In the genomic region with DNA sequence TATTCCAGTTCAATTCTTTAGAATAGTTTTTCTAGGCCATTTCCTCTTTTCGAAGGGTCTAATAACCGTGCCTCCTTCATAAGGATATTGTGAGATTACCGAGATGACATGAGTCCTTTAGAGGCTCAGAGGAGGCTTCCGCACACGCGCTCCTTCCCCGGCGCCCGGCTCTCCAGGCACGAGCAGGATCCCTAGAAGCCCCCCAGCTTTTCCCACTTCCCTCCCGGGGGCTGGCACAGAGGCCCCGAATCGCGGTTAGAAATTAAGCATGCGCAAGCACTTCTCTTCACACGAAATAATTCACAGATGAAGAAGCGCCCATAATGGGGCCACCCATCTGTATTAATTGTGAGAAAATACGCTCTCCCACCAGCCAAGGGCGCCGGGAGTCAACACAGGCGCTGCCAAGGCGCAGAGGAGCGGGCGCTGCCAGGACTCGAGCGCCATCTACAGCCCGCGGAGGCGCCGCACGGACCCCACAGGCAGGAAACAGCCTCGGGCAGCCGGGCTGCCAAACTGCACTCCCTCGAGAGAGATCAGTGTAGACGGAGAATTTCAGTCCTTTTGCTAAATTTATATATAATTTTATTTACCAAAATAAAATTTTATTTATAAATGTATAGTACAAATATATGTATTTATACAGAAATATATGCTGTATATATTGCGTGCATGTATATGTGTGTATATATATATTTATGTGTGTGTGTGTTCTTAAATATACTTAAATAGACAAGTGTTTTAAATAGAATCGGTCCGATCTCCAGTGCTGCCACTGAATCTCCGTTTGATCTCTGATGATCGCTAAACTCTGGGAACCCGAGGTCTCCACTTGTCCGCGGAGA, we compare ENCODE assay signal across 8 cellular contexts.
DNase-seq lines count a peak whose midpoint lies in the region; ATAC-seq and TF ChIP-seq lines count a peak whose summit lies in the region.

No MANE protein-coding gene starts in this region.

- H3K9me3 ChIP-seq in SK-N-MC (ENCODE audit: low read depth, low read length) (no peaks in the 10 kb centered on the region), cardiac muscle cell (ENCODE audit: low read depth) (no peaks in the 10 kb centered on the region), prostate gland (no peaks in the 10 kb centered on the region)

- TF ChIP-seq CTCF in cardiac muscle cell (IDR thresholded peaks at IDR 0.05; ENCODE audit: low read depth, low read length) (peak; percentile 98), prostate gland (IDR thresholded peaks at IDR 0.05) (peak; percentile 27 to 82 (median 65))

- no peaks in the 10 kb centered on the region for H3K36me3 Mint-ChIP-seq in activated naive CD4-positive, alpha-beta T cell treated with anti-CD3 and anti-CD28 coated beads, Interleukin-2, amount 50 U/mL, for 72 hours

- H3K36me3 ChIP-seq in SK-N-MC (ENCODE audit: insufficient read depth, low read length) (no peaks in the 10 kb centered on the region), cardiac muscle cell (no peaks in the 10 kb centered on the region), prostate gland (no peaks in the 10 kb centered on the region)

- H3K4me3 ChIP-seq in SK-N-MC: no peak overlapping the region
- no peak overlapping the region for H3K4me3 ChIP-seq in cardiac muscle cell
- H3K4me3 ChIP-seq in prostate gland: no peak overlapping the region

- H3K27me3 ChIP-seq in cardiac muscle cell (no peaks in the 10 kb centered on the region), prostate gland (replicated peaks; ENCODE audit: insufficient read depth) (no peaks in the 10 kb centered on the region)

- H3K9ac ChIP-seq in SK-N-MC (ENCODE audit: insufficient read length): no peak overlapping the region

- DNase-seq in GDM1 (lab: John Stamatoyannopoulos, UW) (peak; percentile 59), HS-27A (ENCODE audit: low read depth) (peak; percentile 26), SK-N-MC (ENCODE audit: low read depth, low spot score) (peak; percentile 5), cardiac muscle cell (ENCODE audit: low read depth in 1 of 2, low spot score in 1 of 2) (peak; percentile 82 to 85), prostate gland (ENCODE audit: low spot score) (peak; percentile 54)
- DNase-seq in activated naive CD4-positive, alpha-beta T cell treated with anti-CD3 and anti-CD28 coated beads, Interleukin-2, amount 50 U/mL, for 72 hours (ENCODE audit: low spot score in 2 of 2): peak in 1 of 2 donors; percentile 79

- intact Hi-C loops in prostate gland (cut with DNase I): loop anchor here (5.0 to 10.0 kb wide), 3 partner anchors 247 to 764 kb away; no protein-coding TSS in a partner anchor

- no peak for TF ChIP-seq POLR2A in prostate gland (IDR thresholded peaks at IDR 0.05)

- 35% methylated on average over 43 of the region's 43 CpGs for WGBS in prostate gland

- H3K4me1 ChIP-seq in cardiac muscle cell (ENCODE audit: low read depth) (no peaks in the 10 kb centered on the region), prostate gland (replicated peaks) (peaks cover 5% of the 10 kb centered on the region)

- ATAC-seq in activated naive CD4-positive, alpha-beta T cell treated with anti-CD3 and anti-CD28 coated beads, Interleukin-2, amount 50 U/mL, for 72 hours: peak; percentile 91 to 94
- ATAC-seq in GM18873 (IDR thresholded peaks at IDR 0.05; ENCODE audit: low FRiP score, unreplicated experiment) (no peak), HG03175 (IDR thresholded peaks at IDR 0.05; ENCODE audit: unreplicated experiment) (no peak)

- H3K27ac Mint-ChIP-seq in activated naive CD4-positive, alpha-beta T cell treated with anti-CD3 and anti-CD28 coated beads, Interleukin-2, amount 50 U/mL, for 72 hours: no peak overlapping the region

- H3K27ac ChIP-seq in SK-N-MC (no peak overlapping the region), cardiac muscle cell (no peak overlapping the region), prostate gland (no peak overlapping the region)

- H3K9me3 Mint-ChIP-seq in activated naive CD4-positive, alpha-beta T cell treated with anti-CD3 and anti-CD28 coated beads, Interleukin-2, amount 50 U/mL, for 72 hours: no peaks in the 10 kb centered on the region

Comparison
In these comparisons a context has a peak if more than half of its experiments do, and no peak if none do; other contexts are left out.
1. ATAC-seq: peak in activated naive CD4-positive, alpha-beta T cell treated with anti-CD3 and anti-CD28 coated beads, Interleukin-2, amount 50 U/mL, for 72 hours (2 of 2); none in GM18873 (single experiment) and HG03175 (single experiment).